ENCODE assay signal across 8 cellular contexts in the genomic region with DNA sequence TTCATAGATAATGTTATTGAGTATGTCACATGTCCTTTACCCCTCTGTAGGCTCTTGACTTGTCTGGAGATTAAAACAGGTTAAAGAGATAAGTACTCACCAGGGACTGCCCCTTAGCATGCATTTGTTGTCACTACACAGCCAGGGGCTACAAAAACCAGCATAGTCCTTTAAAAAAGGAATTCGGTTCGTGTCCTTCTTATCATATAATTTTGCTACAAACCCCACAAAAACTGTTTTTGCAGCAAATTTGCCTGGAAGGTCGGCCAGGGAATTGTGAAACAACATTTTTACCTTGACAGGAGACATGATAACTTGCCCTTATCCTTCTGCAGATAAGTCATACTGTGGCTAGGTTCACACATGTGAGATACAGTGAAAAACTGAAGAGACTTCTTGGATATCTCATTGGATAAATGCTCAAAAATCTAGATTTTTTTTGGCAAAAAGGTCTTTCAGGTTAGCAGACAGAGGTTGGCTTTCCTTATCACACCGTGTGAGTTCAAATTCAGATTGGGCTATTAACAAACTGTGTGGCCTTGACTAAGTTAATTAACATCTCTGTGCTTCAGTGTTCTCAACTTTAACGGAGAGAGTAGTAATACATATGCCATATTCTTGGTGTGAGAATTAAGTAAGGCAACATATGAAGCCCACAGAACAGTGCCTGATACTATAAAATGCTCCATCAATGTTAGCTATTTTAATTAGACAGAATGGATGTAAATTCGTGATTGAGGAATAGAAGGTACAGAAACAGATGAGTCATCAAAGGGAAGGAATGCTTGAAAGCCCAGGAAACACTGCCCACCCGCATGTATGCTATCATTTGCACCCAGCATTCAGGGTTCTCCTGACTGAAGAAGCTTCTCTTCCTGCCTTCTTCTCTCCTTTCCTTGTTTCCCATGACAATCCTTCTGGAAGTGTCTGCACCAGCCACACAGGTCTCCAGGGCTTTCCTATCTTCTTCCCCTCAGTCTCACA. TPM values are rescaled to one million over a fixed set of nuclear protein-coding genes. Genes with fewer than 3 reads are reported as not detected.
DNase-seq lines count a peak whose midpoint lies in the region; ATAC-seq and TF ChIP-seq lines count a peak whose summit lies in the region.
"Had no signal": no experiment of that assay in that cellular context is flagged by ENCODE, and none has a peak within 500 bp of the region (broad histone marks: within the 10 kb centered on the region; RNA-seq: fewer than 3 reads in every experiment).

No MANE protein-coding gene starts in this region.

- no peaks in the 10 kb centered on the region for H3K9me3 ChIP-seq in T-helper 17 cell (ENCODE audit: control insufficient read depth, low read length, poor library complexity, severe bottlenecking)
- H3K9me3 ChIP-seq in naive thymus-derived CD4-positive, alpha-beta T cell (ENCODE audit: control insufficient read depth in 2 of 3, low read length in 3 of 3), result no peaks in the 10 kb centered on the region

- H3K27ac Mint-ChIP-seq in T-helper 17 cell (peak overlapping the region; percentile 95), type B pancreatic cell (no peak overlapping the region)
- peak overlapping the region; percentile 80 to 92 (median 87) for H3K27ac Mint-ChIP-seq in naive thymus-derived CD4-positive, alpha-beta T cell

- H3K36me3 Mint-ChIP-seq in T-helper 17 cell (ENCODE audit: low read depth) (no peaks in the 10 kb centered on the region), type B pancreatic cell (no peaks in the 10 kb centered on the region)
- peaks cover 0 to 3% (median 0%) of the 10 kb centered on the region in 5 donors for H3K36me3 Mint-ChIP-seq in naive thymus-derived CD4-positive, alpha-beta T cell

- POLR2A ChIA-PET in naive thymus-derived CD4-positive, alpha-beta T cell (lab: Charles Lee), result interaction anchor here (0.9 to 29.2 kb wide), 15 partner anchors 10 to 73 kb away, joined by 3 to 873 read pairs (median 4); a partner anchor contains a TSS

- H3K36me3 ChIP-seq in naive thymus-derived CD4-positive, alpha-beta T cell (ENCODE audit: control insufficient read depth in 2 of 3, insufficient read depth in 3 of 3, low read length in 3 of 3), result no peaks in the 10 kb centered on the region

- peaks cover 0 to 1% (median 0%) of the 10 kb centered on the region in 11 donors for H3K9me3 Mint-ChIP-seq in naive thymus-derived CD4-positive, alpha-beta T cell
- H3K9me3 Mint-ChIP-seq in type B pancreatic cell, result peaks cover 5% of the 10 kb centered on the region

- no peak for TF ChIP-seq CTCF in type B pancreatic cell (conservative IDR thresholded peaks at IDR 0.05)

- DNase-seq in T-helper 17 cell (no peak), NCI-H345 (lab: John Stamatoyannopoulos, UW) (no peak), SKM-1 (lab: John Stamatoyannopoulos, UW; ENCODE audit: unreplicated experiment) (no peak), type B pancreatic cell (ENCODE audit: extremely low spot score, unreplicated experiment) (no peak)
- no peak for DNase-seq in naive thymus-derived CD4-positive, alpha-beta T cell
- DNase-seq: kidney glomerular epithelial cell had no signal

- no peak overlapping the region for H3K4me3 ChIP-seq in naive thymus-derived CD4-positive, alpha-beta T cell (ENCODE audit: low read length)

- peak overlapping the region; percentile 65 for H3K27ac ChIP-seq in naive thymus-derived CD4-positive, alpha-beta T cell (ENCODE audit: low read depth, low read length)

- CTCF ChIA-PET in naive thymus-derived CD4-positive, alpha-beta T cell (lab: Charles Lee), result interaction anchor here (0.7 to 1.8 kb wide), 6 partner anchors 13 to 1482 kb away, joined by 3 to 6 read pairs (median 4); no protein-coding TSS in a partner anchor

- no peaks in the 10 kb centered on the region for H3K27me3 Mint-ChIP-seq in T-helper 17 cell
- no peaks in the 10 kb centered on the region for H3K27me3 Mint-ChIP-seq in naive thymus-derived CD4-positive, alpha-beta T cell
- H3K27me3 Mint-ChIP-seq in type B pancreatic cell, result no peaks in the 10 kb centered on the region

- ATAC-seq in GM19043 (IDR thresholded peaks at IDR 0.05; ENCODE audit: low read depth, unreplicated experiment), result peak; percentile 52
- ATAC-seq in HG02840 (IDR thresholded peaks at IDR 0.05; ENCODE audit: low FRiP score, unreplicated experiment), result peak; percentile 33
- ATAC-seq in T-helper 17 cell, result peak; percentile 64
- peak; percentile 14 for ATAC-seq in naive thymus-derived CD4-positive, alpha-beta T cell

- H3K4me1 Mint-ChIP-seq in T-helper 17 cell, result peaks cover 30% of the 10 kb centered on the region
- H3K4me1 Mint-ChIP-seq in naive thymus-derived CD4-positive, alpha-beta T cell, result peaks cover 16 to 72% (median 66%) of the 10 kb centered on the region in 7 donors
- H3K4me1 Mint-ChIP-seq in type B pancreatic cell (ENCODE audit: unreplicated experiment), result peaks cover 12% of the 10 kb centered on the region

- peaks cover 6 to 38% of the 10 kb centered on the region in 2 donors for H3K4me1 ChIP-seq in naive thymus-derived CD4-positive, alpha-beta T cell (ENCODE audit: control insufficient read depth in 2 of 2, insufficient read depth in 2 of 2, low read length in 2 of 2)

- no peaks in the 10 kb centered on the region for H3K27me3 ChIP-seq in naive thymus-derived CD4-positive, alpha-beta T cell (ENCODE audit: control insufficient read depth in 2 of 2, insufficient read depth in 2 of 2, low read length in 2 of 2)

- H3K4me3 Mint-ChIP-seq in T-helper 17 cell, result peak overlapping the region; percentile 76
- H3K4me3 Mint-ChIP-seq in naive thymus-derived CD4-positive, alpha-beta T cell, result peak overlapping the region in 8 of 10 donors; percentile 17 to 75 (median 58)
- H3K4me3 Mint-ChIP-seq in type B pancreatic cell, result no peak overlapping the region

- intact Hi-C loops in naive thymus-derived CD4-positive, alpha-beta T cell (cut with micrococcal nuclease), result loop anchor here (1.0 to 5.0 kb wide), 2 partner anchors 13 to 37 kb away; a partner anchor contains a TSS

RNA-seq across cellular contexts. Expression of a gene that starts 30.0 kb away (rescaled TPM):
- total RNA-seq in T-helper 17 cell, result not detected
- total RNA-seq in naive thymus-derived CD4-positive, alpha-beta T cell, result under 1 TPM in 2 of 5 experiments, not detected in 3; 0.16 to 0.19 TPM
- not detected for polyA plus RNA-seq in naive thymus-derived CD4-positive, alpha-beta T cell
- 0.67 TPM in 1 of 2 replicates, not detected in the other for total RNA-seq in type B pancreatic cell (ENCODE audit: low replicate concordance)

RNA-seq across cellular contexts. Expression of a gene that starts 39.5 kb away (rescaled TPM):
- total RNA-seq in T-helper 17 cell (1,000 to 10,000 TPM; 5,781 to 7,183 TPM), type B pancreatic cell (ENCODE audit: low replicate concordance) (1,981 and 2,322 TPM in 2 replicates)
- over 10,000 TPM in 1 of 5 experiments, 1,000 to 10,000 TPM in 4; 3,911 to 13,454 (median 4,935) TPM for total RNA-seq in naive thymus-derived CD4-positive, alpha-beta T cell
- over 10,000 TPM; 26,512 to 30,787 TPM for polyA plus RNA-seq in naive thymus-derived CD4-positive, alpha-beta T cell

Comparison
In these comparisons a context has a peak if more than half of its experiments do, and no peak if none do; other contexts are left out.
1. ATAC-seq: peak in every context shown above with its lines; median percentile 64 in T-helper 17 cell; 52 in GM19043; 33 in HG02840; 14 in naive thymus-derived CD4-positive, alpha-beta T cell.